In the genomic region with DNA sequence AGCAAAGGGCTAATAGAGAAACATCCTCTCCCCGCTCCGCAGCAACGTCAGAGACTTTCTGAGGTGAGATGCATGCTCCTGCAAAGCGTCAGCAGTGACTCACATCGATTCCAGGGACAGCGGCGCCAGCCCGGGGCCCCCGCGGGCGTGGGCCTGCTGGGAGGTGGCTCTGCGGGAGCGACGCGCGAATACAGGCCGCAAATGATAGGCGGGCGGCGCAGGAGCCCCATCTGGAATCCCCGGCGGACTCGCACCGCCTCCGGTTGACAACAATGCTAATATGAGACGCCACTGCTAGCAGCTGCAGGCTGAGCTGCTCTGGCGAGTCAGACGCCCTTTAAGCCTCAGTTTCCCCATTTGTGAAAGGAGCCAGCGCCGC, we compare ENCODE assay signal across 8 cellular contexts. TPM values are rescaled to one million over a fixed set of nuclear protein-coding genes. Genes with fewer than 3 reads are reported as not detected.
A peak's percentile ranks its signal among the peaks of the same experiment; 100 is the strongest.
DNase-seq lines count a peak whose midpoint lies in the region; ATAC-seq and TF ChIP-seq lines count a peak whose summit lies in the region.

No MANE protein-coding gene starts in this region.

- H2BK12ac ChIP-seq in H9 (ENCODE audit: insufficient read length, low read depth, low read length) = no peak overlapping the region

- no peak overlapping the region for H2AFZ ChIP-seq in H9 (ENCODE audit: low read length)

- H3K4me2 ChIP-seq in H9 (ENCODE audit: insufficient read depth, insufficient read length, low read length) = peak overlapping the region; percentile 67

- POLR2A ChIA-PET in activated CD4-positive, alpha-beta T cell treated with anti-CD3 and anti-CD28 coated beads, Interleukin-2, amount 10 ng/mL, durations not matched to agents 7 days and 5 days (lab: Charles Lee) = no interaction called here

- ATAC-seq in right lobe of liver = peak; percentile 4 to 33 (median 8)

- H3T11ph ChIP-seq in H9 (ENCODE audit: low read length) = no peak overlapping the region

- no peak overlapping the region for H4K5ac ChIP-seq in H9 (ENCODE audit: insufficient read length, low read depth, low read length)

- WGBS in H9 (ENCODE audit: extremely low coverage, insufficient read length, low lambda C conversion rate) = no CpG with 5 or more reads among the region's 30 CpGs
- 10% methylated on average over 2 of the region's 30 CpGs for WGBS in right lobe of liver (ENCODE audit: insufficient coverage, low coverage, low lambda C conversion rate, missing lambda C conversion rate)

- peaks cover 11% of the 10 kb centered on the region for H3K23me2 ChIP-seq in H9 (ENCODE audit: insufficient read length, low read depth, low read length, poor library complexity, severe bottlenecking)

- H3K4me3 Mint-ChIP-seq in H9 = peak overlapping the region; percentile 90 to 95
- H3K4me3 Mint-ChIP-seq in activated CD4-positive, alpha-beta T cell treated with anti-CD3 and anti-CD28 coated beads, Interleukin-2, amount 10 ng/mL, durations not matched to agents 7 days and 5 days = peak overlapping the region; percentile 95
- H3K4me3 Mint-ChIP-seq in dendritic cell treated with granulocyte-macrophage colony-stimulating factor and Interleukin-4, amounts not matched to agents 40 ng/mL and 50 ng/mL, for 4 days = peak overlapping the region; percentile 81

- peaks cover 17% of the 10 kb centered on the region; the same call in 1 of the 2 replicates for H3K79me2 ChIP-seq in H9 (ENCODE audit: insufficient read depth, low read length)

- no peaks in the 10 kb centered on the region for H4K20me1 ChIP-seq in H9 (ENCODE audit: control insufficient read depth, insufficient read depth, insufficient read length)

- no peak overlapping the region for H2BK15ac ChIP-seq in H9 (ENCODE audit: low read depth, low read length)

- peaks cover 0 to 13% (median 3%) of the 10 kb centered on the region in 4 donors for H3K36me3 ChIP-seq in right lobe of liver

- H3K9me3 Mint-ChIP-seq in H9 = no peaks in the 10 kb centered on the region
- no peaks in the 10 kb centered on the region for H3K9me3 Mint-ChIP-seq in activated CD4-positive, alpha-beta T cell treated with anti-CD3 and anti-CD28 coated beads, Interleukin-2, amount 10 ng/mL, durations not matched to agents 7 days and 5 days
- no peaks in the 10 kb centered on the region for H3K9me3 Mint-ChIP-seq in dendritic cell treated with granulocyte-macrophage colony-stimulating factor and Interleukin-4, amounts not matched to agents 40 ng/mL and 50 ng/mL, for 4 days

- no peak overlapping the region for H3K23ac ChIP-seq in H9 (ENCODE audit: insufficient read length, low read depth, low read length)

- no peak overlapping the region for H3K56ac ChIP-seq in H9 (ENCODE audit: insufficient read length, low read depth, low read length)

- H3K9me3 ChIP-seq in H9 (ENCODE audit: control insufficient read depth, low read depth, low read length) (no peaks in the 10 kb centered on the region), right lobe of liver (no peaks in the 10 kb centered on the region)

- H3K27ac ChIP-seq in H9 (ENCODE audit: insufficient read length, low read depth, low read length) = no peak overlapping the region
- peak overlapping the region; percentile 74 to 83 (median 82) for H3K27ac ChIP-seq in right lobe of liver

- no peak for TF ChIP-seq CTCF in H9 (conservative IDR thresholded peaks at IDR 0.05)
- TF ChIP-seq CTCF in right lobe of liver (IDR thresholded peaks at IDR 0.05) = no peak

- H3K79me1 ChIP-seq in H9 (ENCODE audit: insufficient read depth, low read depth, low read length, poor library complexity, severe bottlenecking) = peaks cover 13% of the 10 kb centered on the region

- H3K27me3 Mint-ChIP-seq in H9 (ENCODE audit: low read depth) = no peaks in the 10 kb centered on the region
- H3K27me3 Mint-ChIP-seq in activated CD4-positive, alpha-beta T cell treated with anti-CD3 and anti-CD28 coated beads, Interleukin-2, amount 10 ng/mL, durations not matched to agents 7 days and 5 days = no peaks in the 10 kb centered on the region
- no peaks in the 10 kb centered on the region for H3K27me3 Mint-ChIP-seq in dendritic cell treated with granulocyte-macrophage colony-stimulating factor and Interleukin-4, amounts not matched to agents 40 ng/mL and 50 ng/mL, for 4 days

- H3K4me3 ChIP-seq in right lobe of liver = peak overlapping the region; percentile 90 to 99 (median 92)

- H3K4ac ChIP-seq in H9 (ENCODE audit: low read depth, low read length) = no peak overlapping the region

- H4K8ac ChIP-seq in H9 (replicated peaks; ENCODE audit: insufficient read length, low read depth, low read length) = no peak overlapping the region

- peaks cover 6% of the 10 kb centered on the region; the same call in 1 of the 2 replicates for H3K4me1 ChIP-seq in H9 (ENCODE audit: insufficient read depth, low read length)
- H3K4me1 ChIP-seq in right lobe of liver = peaks cover 0 to 29% (median 7%) of the 10 kb centered on the region in 4 donors

- H3K36me3 Mint-ChIP-seq in H9 (ENCODE audit: insufficient read depth in 1 of 3, low read depth in 3 of 3) = peaks cover 25 to 35% (median 34%) of the 10 kb centered on the region in 3 experiments
- peaks cover 13% of the 10 kb centered on the region for H3K36me3 Mint-ChIP-seq in activated CD4-positive, alpha-beta T cell treated with anti-CD3 and anti-CD28 coated beads, Interleukin-2, amount 10 ng/mL, durations not matched to agents 7 days and 5 days (ENCODE audit: low read depth)
- peaks cover 37% of the 10 kb centered on the region for H3K36me3 Mint-ChIP-seq in dendritic cell treated with granulocyte-macrophage colony-stimulating factor and Interleukin-4, amounts not matched to agents 40 ng/mL and 50 ng/mL, for 4 days (ENCODE audit: low read depth)

- no peak overlapping the region for H2BK20ac ChIP-seq in H9 (ENCODE audit: low read depth, low read length, poor library complexity, severe bottlenecking)

- H3K18ac ChIP-seq in H9 (ENCODE audit: insufficient read length, low read depth, low read length) = no peak overlapping the region

- H2AK5ac ChIP-seq in H9 (ENCODE audit: insufficient read length, low read length) = no peak overlapping the region

- H3K27ac Mint-ChIP-seq in H9 = peak overlapping the region; percentile 85 to 98 (median 97); a peak in 6 of 7 replicates
- peak overlapping the region; percentile 99 for H3K27ac Mint-ChIP-seq in activated CD4-positive, alpha-beta T cell treated with anti-CD3 and anti-CD28 coated beads, Interleukin-2, amount 10 ng/mL, durations not matched to agents 7 days and 5 days
- peak overlapping the region; percentile 86 for H3K27ac Mint-ChIP-seq in dendritic cell treated with granulocyte-macrophage colony-stimulating factor and Interleukin-4, amounts not matched to agents 40 ng/mL and 50 ng/mL, for 4 days

- CTCF ChIA-PET in activated CD4-positive, alpha-beta T cell treated with anti-CD3 and anti-CD28 coated beads, Interleukin-2, amount 10 ng/mL, durations not matched to agents 7 days and 5 days (lab: Charles Lee) = interaction anchor here (0.6 to 1.5 kb wide), 4 partner anchors 16 to 394 kb away, joined by 3 to 5 read pairs (median 4); partner anchors contain the start of gene ZC3H7B

- DNase-seq in COR-L47 (lab: John Stamatoyannopoulos, UW) = peak; percentile 63
- DNase-seq in H9 = peak; percentile 48
- DNase-seq in NCI-H1694 (lab: John Stamatoyannopoulos, UW) = peak; percentile 39
- DNase-seq in activated CD4-positive, alpha-beta T cell treated with anti-CD3 and anti-CD28 coated beads, Interleukin-2, amount 10 ng/mL, durations not matched to agents 7 days and 5 days = peak; percentile 78
- DNase-seq in right lobe of liver = peak in 2 of 3 donors; percentile 69 to 70
- DNase-seq in stimulated activated CD4-positive, alpha-beta T cell treated with anti-CD3 and anti-CD28 coated beads, Interleukin-4, amount 100 ng/mL, for 4 hours = peak; percentile 83 to 93
- DNase-seq in OCI-M2 (lab: John Stamatoyannopoulos, UW; ENCODE audit: unreplicated experiment) = no peak

- peaks cover 31 to 37% of the 10 kb centered on the region in 2 experiments for H3K4me1 Mint-ChIP-seq in H9
- peaks cover 45% of the 10 kb centered on the region for H3K4me1 Mint-ChIP-seq in activated CD4-positive, alpha-beta T cell treated with anti-CD3 and anti-CD28 coated beads, Interleukin-2, amount 10 ng/mL, durations not matched to agents 7 days and 5 days
- peaks cover 37% of the 10 kb centered on the region for H3K4me1 Mint-ChIP-seq in dendritic cell treated with granulocyte-macrophage colony-stimulating factor and Interleukin-4, amounts not matched to agents 40 ng/mL and 50 ng/mL, for 4 days (ENCODE audit: low read depth)

- peak overlapping the region; percentile 5 for H3K9ac ChIP-seq in H9 (ENCODE audit: extremely low read depth, insufficient read length, low read length)

- H2BK5ac ChIP-seq in H9 (ENCODE audit: insufficient read length, low read length) = no peak overlapping the region

- H2BK120ac ChIP-seq in H9 (ENCODE audit: low read depth, low read length, poor library complexity, severe bottlenecking) = no peak overlapping the region

- intact Hi-C loops in dendritic cell treated with granulocyte-macrophage colony-stimulating factor and Interleukin-4, amounts not matched to agents 40 ng/mL and 50 ng/mL, for 4 days (cut with micrococcal nuclease) = loop anchor here (1.0 to 10.0 kb wide), 5 partner anchors 16 to 428 kb away; partner anchors contain the start of genes ST13, TEF, XPNPEP3 and ZC3H7B
- intact Hi-C loops in right lobe of liver (cut with DNase I) = no loop called here

- H3K27me3 ChIP-seq in H9 (ENCODE audit: insufficient read depth, low read length) (no peaks in the 10 kb centered on the region), right lobe of liver (no peaks in the 10 kb centered on the region)

- H4K91ac ChIP-seq in H9 (ENCODE audit: insufficient read length, low read depth, low read length) = no peak overlapping the region

- TF ChIP-seq POLR2A in right lobe of liver (IDR thresholded peaks at IDR 0.05) = no peak

- H3K14ac ChIP-seq in H9 (ENCODE audit: insufficient read depth, low read length) = peak overlapping the region; percentile 82

RNA-seq across cellular contexts. Expression of gene RANGAP1, which starts 0.6 kb away (rescaled TPM):
- 130 and 139 TPM in 2 replicates for total RNA-seq in H9 (2021)
- total RNA-seq in activated CD4-positive, alpha-beta T cell treated with anti-CD3 and anti-CD28 coated beads, Interleukin-2, amount 10 ng/mL, durations not matched to agents 7 days and 5 days = 100 to 1,000 TPM; 113 to 117 TPM
- total RNA-seq in right lobe of liver = 10 to 100 TPM; 27.4 to 56.3 (median 37.6) TPM

RNA-seq across cellular contexts. Expression of gene ZC3H7B, which starts 15.9 kb away (rescaled TPM):
- 67.0 and 69.3 TPM in 2 replicates for total RNA-seq in H9 (2021)
- total RNA-seq in activated CD4-positive, alpha-beta T cell treated with anti-CD3 and anti-CD28 coated beads, Interleukin-2, amount 10 ng/mL, durations not matched to agents 7 days and 5 days = 10 to 100 TPM; 48.9 to 49.3 TPM
- total RNA-seq in right lobe of liver = 10 to 100 TPM; 26.5 to 50.1 (median 42.7) TPM

RNA-seq across cellular contexts. Expression of gene CHADL, which starts 44.7 kb away (rescaled TPM):
- 1.3 and 1.6 TPM in 2 replicates for total RNA-seq in H9 (2021)
- under 1 TPM; 0.17 to 0.35 TPM for total RNA-seq in activated CD4-positive, alpha-beta T cell treated with anti-CD3 and anti-CD28 coated beads, Interleukin-2, amount 10 ng/mL, durations not matched to agents 7 days and 5 days
- 1 to 10 TPM in 3 of 6 experiments, under 1 TPM in 3; 0.75 to 1.5 (median 1.1) TPM for total RNA-seq in right lobe of liver
